In the genomic region with DNA sequence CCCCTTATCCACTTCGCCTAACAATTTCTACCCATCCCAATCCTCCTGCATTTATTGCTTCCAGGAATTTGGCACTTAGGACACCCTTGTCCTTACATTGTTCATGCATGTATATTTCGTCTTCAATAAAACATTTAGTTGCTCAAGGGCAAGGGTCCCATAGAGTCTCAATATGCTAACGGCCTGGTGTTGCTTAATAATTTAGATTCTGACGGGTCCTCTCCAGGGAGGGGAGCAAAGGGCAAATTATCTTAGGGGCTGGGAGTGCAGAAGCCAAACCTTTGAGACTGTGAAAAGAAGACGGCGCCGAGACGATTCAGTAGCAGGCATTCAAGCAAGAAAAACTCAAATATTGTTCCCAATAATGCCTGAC, we compare ENCODE assay signal across 10 cellular contexts. TPM values are rescaled to one million over a fixed set of nuclear protein-coding genes. Genes with fewer than 3 reads are reported as not detected.
DNase-seq lines count a peak whose midpoint lies in the region; ATAC-seq and TF ChIP-seq lines count a peak whose summit lies in the region.
"Had no signal": no experiment of that assay in that cellular context is flagged by ENCODE, and none has a peak within 500 bp of the region (broad histone marks: within the 10 kb centered on the region; RNA-seq: fewer than 3 reads in every experiment).

No MANE protein-coding gene starts in this region.

- H3K4me3 Mint-ChIP-seq in T-helper 2 cell treated with Interferon-gamma antibody and Interleukin-4, amounts not matched to agents 5 μg/mL and 100 μg/mL, for 36 hours = peak overlapping the region; percentile 69
- H3K4me3 Mint-ChIP-seq in T-cell = peak overlapping the region; percentile 74 to 79 (median 74)
- H3K4me3 Mint-ChIP-seq in stimulated activated naive B cell treated with anti-CD40 and anti-IgM and Interleukin-4, amounts not matched to agents 10 μg/mL and 1 μg/mL and 100 μg/mL, for 72 hours = peak overlapping the region; percentile 84 to 88

- H3K9me3 Mint-ChIP-seq in T-helper 2 cell treated with Interferon-gamma antibody and Interleukin-4, amounts not matched to agents 5 μg/mL and 100 μg/mL, for 36 hours = no peaks in the 10 kb centered on the region
- H3K9me3 Mint-ChIP-seq in T-cell = no peaks in the 10 kb centered on the region
- no peaks in the 10 kb centered on the region for H3K9me3 Mint-ChIP-seq in stimulated activated naive B cell treated with anti-CD40 and anti-IgM and Interleukin-4, amounts not matched to agents 10 μg/mL and 1 μg/mL and 100 μg/mL, for 72 hours

- TF ChIP-seq CTCF in fibroblast of the aortic adventitia (IDR thresholded peaks at IDR 0.05; ENCODE audit: insufficient read depth, low read length) = no peak

- peak overlapping the region; percentile 70 for H3K4me3 ChIP-seq in fibroblast of the aortic adventitia (ENCODE audit: low read depth, low read length)

- H3K36me3 Mint-ChIP-seq in T-helper 2 cell treated with Interferon-gamma antibody and Interleukin-4, amounts not matched to agents 5 μg/mL and 100 μg/mL, for 36 hours (ENCODE audit: low read depth) = no peaks in the 10 kb centered on the region
- H3K36me3 Mint-ChIP-seq in T-cell = no peaks in the 10 kb centered on the region
- peaks cover 0 to 1% of the 10 kb centered on the region in 2 donors for H3K36me3 Mint-ChIP-seq in stimulated activated naive B cell treated with anti-CD40 and anti-IgM and Interleukin-4, amounts not matched to agents 10 μg/mL and 1 μg/mL and 100 μg/mL, for 72 hours

- DNase-seq in T-helper 2 cell treated with Interferon-gamma antibody and Interleukin-4, amounts not matched to agents 5 μg/mL and 100 μg/mL, for 36 hours (ENCODE audit: low spot score) = no peak
- DNase-seq in T-helper 2 cell (no peak), T-cell (no peak), fibroblast of the aortic adventitia (ENCODE audit: low read depth) (no peak), NCI-H526 treated with DMSO at 0.1 percent for 48 hours (lab: John Stamatoyannopoulos, UW) (no peak), NCI-H146 (lab: John Stamatoyannopoulos, UW) (no peak), epidermal melanocyte (ENCODE audit: insufficient read length, low spot score) (no peak)
- DNase-seq in stimulated activated naive B cell treated with anti-CD40 and anti-IgM and Interleukin-4, amounts not matched to agents 10 μg/mL and 1 μg/mL and 100 μg/mL, for 72 hours = no peak
- DNase-seq: SHP77 had no signal

- ATAC-seq in T-cell (replicated peaks in 1 of 4) = peak in 1 of 4 experiments; percentile 17
- peak; percentile 16 to 19 for ATAC-seq in stimulated activated naive B cell treated with anti-CD40 and anti-IgM and Interleukin-4, amounts not matched to agents 10 μg/mL and 1 μg/mL and 100 μg/mL, for 72 hours (replicated peaks)

- H3K27me3 Mint-ChIP-seq in T-helper 2 cell treated with Interferon-gamma antibody and Interleukin-4, amounts not matched to agents 5 μg/mL and 100 μg/mL, for 36 hours (ENCODE audit: low read depth) = peaks cover 53% of the 10 kb centered on the region
- peaks cover 13 to 23% of the 10 kb centered on the region in 2 donors for H3K27me3 Mint-ChIP-seq in T-cell
- H3K27me3 Mint-ChIP-seq in stimulated activated naive B cell treated with anti-CD40 and anti-IgM and Interleukin-4, amounts not matched to agents 10 μg/mL and 1 μg/mL and 100 μg/mL, for 72 hours = no peaks in the 10 kb centered on the region

- POLR2A ChIA-PET in T-cell (lab: Charles Lee) = no interaction called here

- H3K4me1 Mint-ChIP-seq in T-helper 2 cell treated with Interferon-gamma antibody and Interleukin-4, amounts not matched to agents 5 μg/mL and 100 μg/mL, for 36 hours (ENCODE audit: low read depth) = peaks cover 7% of the 10 kb centered on the region
- H3K4me1 Mint-ChIP-seq in T-cell = peaks cover 6 to 11% (median 8%) of the 10 kb centered on the region in 3 donors
- peaks cover 11 to 20% of the 10 kb centered on the region in 2 donors for H3K4me1 Mint-ChIP-seq in stimulated activated naive B cell treated with anti-CD40 and anti-IgM and Interleukin-4, amounts not matched to agents 10 μg/mL and 1 μg/mL and 100 μg/mL, for 72 hours

- CTCF ChIA-PET in T-cell (lab: Charles Lee) = interaction anchor here in 1 of 2 donors (0.7 kb wide), 1 partner anchor 984 kb away, joined by 4 read pairs; no protein-coding TSS in a partner anchor

- H3K27ac Mint-ChIP-seq in T-helper 2 cell treated with Interferon-gamma antibody and Interleukin-4, amounts not matched to agents 5 μg/mL and 100 μg/mL, for 36 hours = no peak overlapping the region
- H3K27ac Mint-ChIP-seq in T-cell = no peak overlapping the region
- H3K27ac Mint-ChIP-seq in stimulated activated naive B cell treated with anti-CD40 and anti-IgM and Interleukin-4, amounts not matched to agents 10 μg/mL and 1 μg/mL and 100 μg/mL, for 72 hours = no peak overlapping the region

RNA-seq across cellular contexts. Expression of gene CR1L, which starts 0.5 kb away (rescaled TPM):
- total RNA-seq in T-cell = under 1 TPM in 2 of 5 donors, not detected in 3; 0.20 to 0.37 TPM
- total RNA-seq in fibroblast of the aortic adventitia (ENCODE audit: low replicate concordance) = not detected in 2 replicates
- total RNA-seq: dermis blood vessel endothelial cell had no signal
